8 cellular contexts compared by ENCODE assay signal in genomic region chrX:17689971-17690409, GRCh38. TPM values are rescaled to one million over a fixed set of nuclear protein-coding genes. Genes with fewer than 3 reads are reported as not detected.
A peak's percentile ranks its signal among the peaks of the same experiment; 100 is the strongest.
DNase-seq lines count a peak whose midpoint lies in the region; ATAC-seq and TF ChIP-seq lines count a peak whose summit lies in the region.

No MANE protein-coding gene starts in this region.

- no peak overlapping the region for H3K27ac Mint-ChIP-seq in CD4-positive, alpha-beta T cell

- H3K9me3 Mint-ChIP-seq in CD4-positive, alpha-beta T cell: no peaks in the 10 kb centered on the region

- no peaks in the 10 kb centered on the region for H3K9me3 ChIP-seq in CD4-positive, alpha-beta T cell (ENCODE audit: control insufficient read depth, low read length)
- H3K9me3 ChIP-seq in Karpas-422 (ENCODE audit: low read length): no peaks in the 10 kb centered on the region

- no peaks in the 10 kb centered on the region for H3K27me3 ChIP-seq in CD4-positive, alpha-beta T cell (ENCODE audit: control insufficient read depth, insufficient read depth, low read length)
- H3K27me3 ChIP-seq in Karpas-422 (ENCODE audit: low read length): no peaks in the 10 kb centered on the region

- peak; percentile 38 for TF ChIP-seq CTCF in CD4-positive, alpha-beta T cell (IDR thresholded peaks at IDR 0.05)
- TF ChIP-seq CTCF in astrocyte of the cerebellum (IDR thresholded peaks at IDR 0.05; ENCODE audit: low read depth, low read length, missing control alignments): peak; percentile 58

- no peak overlapping the region for H3K9ac ChIP-seq in Karpas-422 (ENCODE audit: low read length)

- H3K36me3 ChIP-seq in Karpas-422 (ENCODE audit: insufficient read depth, low read length): no peaks in the 10 kb centered on the region

- H4K20me1 ChIP-seq in Karpas-422 (ENCODE audit: insufficient read depth, low read depth, low read length): no peaks in the 10 kb centered on the region

- peaks cover 13% of the 10 kb centered on the region for H3K4me1 ChIP-seq in Karpas-422 (ENCODE audit: low read length)

- intact Hi-C loops in CD4-positive, alpha-beta T cell (cut with DNase I, micrococcal nuclease): loop anchor here in 1 of 2 experiments (2.0 to 5.0 kb wide), 2 partner anchors 153 to 447 kb away; no protein-coding TSS in a partner anchor

- POLR2A ChIA-PET in CD4-positive, alpha-beta T cell (lab: Charles Lee): no interaction called here

- no peaks in the 10 kb centered on the region for H3K36me3 Mint-ChIP-seq in CD4-positive, alpha-beta T cell (ENCODE audit: low read depth)

- no peak overlapping the region for H2AFZ ChIP-seq in Karpas-422 (ENCODE audit: low read length)

- no peak overlapping the region for H3K4me2 ChIP-seq in Karpas-422 (ENCODE audit: low read depth, low read length, poor library complexity, severe bottlenecking)

- CTCF ChIA-PET in CD4-positive, alpha-beta T cell (lab: Charles Lee): interaction anchor here (1.2 kb wide), 1 partner anchor 447 kb away, joined by 3 read pairs; no protein-coding TSS in a partner anchor

- H3K79me2 ChIP-seq in Karpas-422 (ENCODE audit: low read length): no peaks in the 10 kb centered on the region

- peak in 5 of 10 experiments; percentile 0 to 22 (median 1) for DNase-seq in CD4-positive, alpha-beta T cell
- peak; percentile 81 for DNase-seq in Karpas-422
- peak; percentile 0 for DNase-seq in OCI-M2 (lab: John Stamatoyannopoulos, UW; ENCODE audit: unreplicated experiment)
- DNase-seq in astrocyte of the cerebellum (ENCODE audit: low read depth): peak; percentile 60
- peak; percentile 29 to 60 for DNase-seq in hippocampal formation (lab: John Stamatoyannopoulos, UW)
- DNase-seq in stimulated activated CD4-positive, alpha-beta T cell treated with anti-CD3 and anti-CD28 coated beads, Interleukin-12 subunit alpha, Interleukin-12 subunit beta, amount 100 ng/mL, for 48 hours (ENCODE audit: low read depth in 2 of 3, low spot score in 1 of 3): peak in 2 of 3 donors; percentile 17 to 54
- no peak for DNase-seq in stimulated activated naive CD4-positive, alpha-beta T cell treated with Interleukin-2 at 50 U/mL for 16 hours (lab: John Stamatoyannopoulos, UW)

- in situ Hi-C loops in astrocyte of the cerebellum (cut with HindIII; ENCODE audit: low sequenced_read_pairs): no loop called here

- no peak overlapping the region for H3K4me3 ChIP-seq in Karpas-422 (ENCODE audit: low read length)
- no peak overlapping the region for H3K4me3 ChIP-seq in astrocyte of the cerebellum (ENCODE audit: low read depth, low read length)

- peak; percentile 73 for ATAC-seq in CD4-positive, alpha-beta T cell (ENCODE audit: poor library complexity)
- peak; percentile 87 for ATAC-seq in GM18907 (IDR thresholded peaks at IDR 0.05; ENCODE audit: unreplicated experiment)

- H3K27ac ChIP-seq in CD4-positive, alpha-beta T cell (ENCODE audit: low read depth, low read length): no peak overlapping the region
- no peak overlapping the region for H3K27ac ChIP-seq in Karpas-422 (ENCODE audit: low read length)

- H3K27me3 Mint-ChIP-seq in CD4-positive, alpha-beta T cell: no peaks in the 10 kb centered on the region

- peaks cover 5% of the 10 kb centered on the region for H3K4me1 Mint-ChIP-seq in CD4-positive, alpha-beta T cell (ENCODE audit: low read depth)

- H3K9me2 ChIP-seq in Karpas-422 (replicated peaks; ENCODE audit: insufficient read depth, low read length): no peaks in the 10 kb centered on the region

- H3K4me3 Mint-ChIP-seq in CD4-positive, alpha-beta T cell: no peak overlapping the region

RNA-seq across cellular contexts. Expression of gene SCML1, which starts 47.3 kb away (rescaled TPM):
- total RNA-seq in CD4-positive, alpha-beta T cell: 10 to 100 TPM; 59.1 to 60.3 TPM
- not detected in 2 replicates for total RNA-seq in Karpas-422 (2014; rRNA removed; shearing (Covaris generic); ENCODE audit: low replicate concordance)

Comparison
In these comparisons a context has a peak if more than half of its experiments do, and no peak if none do; other contexts are left out.
1. RNA of gene SCML1, which starts 47.3 kb away (total RNA-seq): 59.1 to 60.3 TPM in CD4-positive, alpha-beta T cell; not detected in Karpas-422; every median in the first group is over 10 times any median in the second.